9 cellular contexts compared by ENCODE assay signal in genomic region chr16:4330277-4330882, GRCh38. TPM values are rescaled to one million over a fixed set of nuclear protein-coding genes. Genes with fewer than 3 reads are reported as not detected.
DNase-seq lines count a peak whose midpoint lies in the region; ATAC-seq and TF ChIP-seq lines count a peak whose summit lies in the region.
"Had no signal": no experiment of that assay in that cellular context is flagged by ENCODE, and none has a peak within 500 bp of the region (broad histone marks: within the 10 kb centered on the region; RNA-seq: fewer than 3 reads in every experiment).

No MANE protein-coding gene starts in this region.

- no peaks in the 10 kb centered on the region for H3K36me3 Mint-ChIP-seq in activated CD8-positive, alpha-beta T cell treated with anti-CD3 and anti-CD28 coated beads for 36 hours (ENCODE audit: low read depth)

- H3K27me3 Mint-ChIP-seq in activated CD8-positive, alpha-beta T cell treated with anti-CD3 and anti-CD28 coated beads for 36 hours: no peaks in the 10 kb centered on the region

- 47 to 53% methylated on average over 15 of the region's 15 CpGs for WGBS in lung, 2 donors

- in situ Hi-C loops in ACHN (cut with HindIII; ENCODE audit: low pct_ligation_motif_present, low pct_unique_long_range_greater_than_20kb, low sequenced_read_pairs): no loop called here
- in situ Hi-C loops in GM13977 (cut with MboI; ENCODE audit: low pct_unique_long_range_greater_than_20kb, low sequenced_read_pairs, unreplicated experiment): loop anchor here (5.0 kb wide), 1 partner anchor 43 kb away; no protein-coding TSS in a partner anchor

- ATAC-seq in activated CD8-positive, alpha-beta T cell treated with anti-CD3 and anti-CD28 coated beads for 36 hours: peak; percentile 80
- ATAC-seq in lung (ENCODE audit: insufficient read depth, low FRiP score): peak; percentile 49
- ATAC-seq in GM18870 (IDR thresholded peaks at IDR 0.05; ENCODE audit: unreplicated experiment): no peak

- POLR2A ChIA-PET in activated CD8-positive, alpha-beta T cell treated with anti-CD3 and anti-CD28 coated beads for 36 hours (lab: Charles Lee): interaction anchor here (1.4 kb wide), 1 partner anchor 13 kb away, joined by 4 read pairs; no protein-coding TSS in a partner anchor

- DNase-seq in ACHN (peak; percentile 73), GM13977 (ENCODE audit: low spot score) (peak; percentile 93), NCI-H2196 treated with DMSO at 0.1 percent for 48 hours (lab: John Stamatoyannopoulos, UW; ENCODE audit: unreplicated experiment) (peak; percentile 28), lung (ENCODE audit: low spot score) (peak; percentile 81)
- peak; percentile 83 for DNase-seq in activated CD8-positive, alpha-beta T cell treated with anti-CD3 and anti-CD28 coated beads for 36 hours
- DNase-seq in effector CD4-positive, alpha-beta T cell: peak; percentile 69
- DNase-seq in stimulated activated CD8-positive, alpha-beta memory T cell treated with anti-CD3 and anti-CD28 coated beads, Interleukin-15, amount 100 ng/mL, for 4 hours (ENCODE audit: low read depth in 2 of 2): peak; percentile 26 to 37

- H3K27ac Mint-ChIP-seq in activated CD8-positive, alpha-beta T cell treated with anti-CD3 and anti-CD28 coated beads for 36 hours: no peak overlapping the region

- H3K27me3 ChIP-seq in lung (ENCODE audit: control insufficient read depth, insufficient read depth): no peaks in the 10 kb centered on the region

- H3K9me3 ChIP-seq in lung (ENCODE audit: control insufficient read depth in 2 of 2, insufficient read depth in 1 of 2, low read length in 1 of 2): no peaks in the 10 kb centered on the region
- H3K9me3 ChIP-seq: HAP-1 had no signal

- H3K36me3 ChIP-seq in lung (ENCODE audit: control insufficient read depth in 2 of 2, insufficient read depth in 2 of 2, low read length in 2 of 2): peaks cover 0 to 8% of the 10 kb centered on the region in 2 donors

- H3K4me1 Mint-ChIP-seq in activated CD8-positive, alpha-beta T cell treated with anti-CD3 and anti-CD28 coated beads for 36 hours (ENCODE audit: low read depth): peaks cover 4% of the 10 kb centered on the region

- CTCF ChIA-PET in activated CD8-positive, alpha-beta T cell treated with anti-CD3 and anti-CD28 coated beads for 36 hours (lab: Charles Lee): interaction anchor here (0.7 to 6.6 kb wide), 23 partner anchors 9 to 130 kb away, joined by 3 to 54 read pairs (median 4); partner anchors contain the start of gene TFAP4

- no peak overlapping the region for H3K4me3 Mint-ChIP-seq in activated CD8-positive, alpha-beta T cell treated with anti-CD3 and anti-CD28 coated beads for 36 hours

- H3K4me3 ChIP-seq in lung: no peak overlapping the region
- H3K4me3 ChIP-seq: HAP-1 had no signal

- H3K27ac ChIP-seq in lung (ENCODE audit: low read depth in 1 of 2, low read length in 1 of 2): no peak overlapping the region

- TF ChIP-seq CTCF in GM13977 (IDR thresholded peaks at IDR 0.05; ENCODE audit: extremely low read depth, insufficient read depth, missing control alignments) (peak; percentile 97), lung (IDR thresholded peaks at IDR 0.05; ENCODE audit: control extremely low read depth, extremely low read depth) (peak; percentile 92)
- TF ChIP-seq CTCF in activated CD8-positive, alpha-beta T cell treated with anti-CD3 and anti-CD28 coated beads for 36 hours (IDR thresholded peaks at IDR 0.05): peak; percentile 97

- intact Hi-C loops in activated CD8-positive, alpha-beta T cell treated with anti-CD3 and anti-CD28 coated beads for 36 hours (cut with micrococcal nuclease): loop anchor here (2.0 kb wide), 1 partner anchor 42 kb away; no protein-coding TSS in a partner anchor

- H3K9me3 Mint-ChIP-seq in activated CD8-positive, alpha-beta T cell treated with anti-CD3 and anti-CD28 coated beads for 36 hours: no peaks in the 10 kb centered on the region

- peaks cover 0 to 16% of the 10 kb centered on the region in 2 donors for H3K4me1 ChIP-seq in lung (ENCODE audit: control insufficient read depth in 2 of 2, insufficient read depth in 2 of 2, low read length in 2 of 2)

RNA-seq across cellular contexts. Expression of gene GLIS2, which starts 14.5 kb away (rescaled TPM):
- total RNA-seq in activated CD8-positive, alpha-beta T cell treated with anti-CD3 and anti-CD28 coated beads for 36 hours: under 1 TPM; 0.49 to 0.77 TPM
- 10 to 100 TPM in 1 of 2 donors, 1 to 10 TPM in 1; 8.8 to 25.5 TPM for total RNA-seq in lung
- polyA plus RNA-seq in lung: 10 to 100 TPM; 14.8 to 15.1 TPM

RNA-seq across cellular contexts. Expression of gene PAM16, which starts 20.7 kb away (rescaled TPM):
- 10 to 100 TPM; 65.9 to 70.1 TPM for total RNA-seq in activated CD8-positive, alpha-beta T cell treated with anti-CD3 and anti-CD28 coated beads for 36 hours
- total RNA-seq in lung: 10 to 100 TPM; 23.0 to 55.2 TPM
- 100 to 1,000 TPM in 1 of 2 donors, 10 to 100 TPM in 1; 62.2 to 183 TPM for polyA plus RNA-seq in lung

RNA-seq across cellular contexts. Expression of gene VASN, which starts 41.3 kb away (rescaled TPM):
- not detected for total RNA-seq in activated CD8-positive, alpha-beta T cell treated with anti-CD3 and anti-CD28 coated beads for 36 hours
- 10 to 100 TPM; 32.9 to 42.9 TPM for total RNA-seq in lung
- polyA plus RNA-seq in lung: 10 to 100 TPM; 18.8 to 29.6 TPM

RNA-seq across cellular contexts. Expression of gene TFAP4, which starts 57.6 kb away (rescaled TPM):
- total RNA-seq in activated CD8-positive, alpha-beta T cell treated with anti-CD3 and anti-CD28 coated beads for 36 hours: 10 to 100 TPM; 34.6 to 36.6 TPM
- 10 to 100 TPM in 1 of 2 donors, 1 to 10 TPM in 1; 9.7 to 12.3 TPM for total RNA-seq in lung
- 10 to 100 TPM in 1 of 2 donors, 1 to 10 TPM in 1; 5.7 to 10.5 TPM for polyA plus RNA-seq in lung

Comparison
In these comparisons a context has a peak if more than half of its experiments do, and no peak if none do; other contexts are left out.
1. DNase-seq: peak in every context shown above with its lines; median percentile 93 in GM13977; 83 in activated CD8-positive, alpha-beta T cell treated with anti-CD3 and anti-CD28 coated beads for 36 hours; 81 in lung; 73 in ACHN; 69 in effector CD4-positive, alpha-beta T cell; 32 in stimulated activated CD8-positive, alpha-beta memory T cell treated with anti-CD3 and anti-CD28 coated beads, Interleukin-15, amount 100 ng/mL, for 4 hours; 28 in NCI-H2196 treated with DMSO at 0.1 percent for 48 hours.
2. RNA of gene GLIS2, which starts 14.5 kb away (total RNA-seq): 8.8 to 25.5 TPM in lung; 0.49 to 0.77 TPM in activated CD8-positive, alpha-beta T cell treated with anti-CD3 and anti-CD28 coated beads for 36 hours; every median in the first group is over 4 times any median in the second.
3. RNA of gene VASN, which starts 41.3 kb away (total RNA-seq): 32.9 to 42.9 TPM in lung; not detected in activated CD8-positive, alpha-beta T cell treated with anti-CD3 and anti-CD28 coated beads for 36 hours; every median in the first group is over 10 times any median in the second.
4. Peak in every context shown above with its lines, with median percentiles within 50 percentile points of each other: CTCF ChIP-seq.